ENCODE assay signal across 8 cellular contexts in genomic region chr16:4402439-4403132, GRCh38. TPM values are rescaled to one million over a fixed set of nuclear protein-coding genes. Genes with fewer than 3 reads are reported as not detected.
DNase-seq lines count a peak whose midpoint lies in the region; ATAC-seq and TF ChIP-seq lines count a peak whose summit lies in the region.

No MANE protein-coding gene starts in this region.

- no peaks in the 10 kb centered on the region for H3K9me2 ChIP-seq in GM23248 (ENCODE audit: insufficient read depth)

- no peak overlapping the region for H3K27ac ChIP-seq in GM23248

- H3K79me2 ChIP-seq in GM23248 (ENCODE audit: insufficient read depth) = no peaks in the 10 kb centered on the region

- no peaks in the 10 kb centered on the region for H3F3A ChIP-seq in GM23248 (ENCODE audit: insufficient read depth)

- peak overlapping the region; percentile 27; the same call in 1 of the 2 replicates for H3K9ac ChIP-seq in GM23248

- no peaks in the 10 kb centered on the region for H4K20me1 ChIP-seq in GM23248 (ENCODE audit: insufficient read depth)

- no peak overlapping the region for H3K4me2 ChIP-seq in GM23248 (ENCODE audit: unreplicated experiment)

- H3K9me3 ChIP-seq in GM23248 (ENCODE audit: low read depth) = no peaks in the 10 kb centered on the region

- H3K36me3 ChIP-seq in GM23248 (ENCODE audit: low read depth) = peaks cover 3% of the 10 kb centered on the region; the same call in 1 of the 2 replicates

- H3K4me3 ChIP-seq in AG09309 (ENCODE audit: control insufficient read depth, low read depth, low read length) = no peak overlapping the region
- no peak overlapping the region for H3K4me3 ChIP-seq in GM23248
- peak overlapping the region; percentile 11 to 18 for H3K4me3 ChIP-seq in cardiac fibroblast (replicated peaks in 1 of 2; ENCODE audit: low read depth in 2 of 2, low read length in 2 of 2)

- peak; percentile 92 for TF ChIP-seq CTCF in AG09309 (IDR thresholded peaks at IDR 0.05; ENCODE audit: control insufficient read depth, insufficient read depth, low read depth, low read length, missing control alignments)
- TF ChIP-seq CTCF in cardiac fibroblast (IDR thresholded peaks at IDR 0.05; ENCODE audit: low read depth, low read length) = peak; percentile 72

- no peaks in the 10 kb centered on the region for H3K4me1 ChIP-seq in GM23248 (ENCODE audit: insufficient read depth)

- ATAC-seq in activated CD4-positive, CD25-positive, alpha-beta regulatory T cell treated with anti-CD3 and anti-CD28 coated beads, Interleukin-2, amount 50 U/mL, for 24 hours = peak; percentile 67 to 86
- ATAC-seq in GM21360 (IDR thresholded peaks at IDR 0.05; ENCODE audit: unreplicated experiment) = no peak

- in situ Hi-C loops in GM23248 (cut with MboI) = loop anchor here (10.0 kb wide), 1 partner anchor 48 kb away; the partner anchor contains the start of gene PAM16

- no peaks in the 10 kb centered on the region for H3K27me3 ChIP-seq in GM23248 (replicated peaks; ENCODE audit: insufficient read depth)

- 15% methylated on average over 27 to 28 of the region's 29 CpGs for WGBS in GM23248 (ENCODE audit: low coverage in 1 of 2, low lambda C conversion rate in 2 of 2, missing lambda C conversion rate in 2 of 2), 2 experiments

- DNase-seq in AG09309 (ENCODE audit: low read depth) (no peak), GM23248 (peak; percentile 87), NCI-H2227 (lab: John Stamatoyannopoulos, UW; ENCODE audit: unreplicated experiment) (peak; percentile 87), cardiac fibroblast (ENCODE audit: low read depth in 2 of 2) (peak; percentile 77 to 81), kidney glomerular epithelial cell (lab: John Stamatoyannopoulos, UW) (peak; percentile 39)
- DNase-seq in stimulated activated CD4-positive, alpha-beta T cell treated with anti-CD3 and anti-CD28 coated beads, Interleukin-2, amount 100 ng/mL, for 4 hours (ENCODE audit: low read depth) = peak; percentile 57

- H2AFZ ChIP-seq in GM23248 = peak overlapping the region; percentile 40; the same call in 1 of the 2 replicates

RNA-seq across cellular contexts. Expression of gene CORO7, which starts 13.8 kb away (rescaled TPM):
- 13.2 and 27.7 TPM in 2 replicates for total RNA-seq in GM23248 (2014; rRNA removed; shearing (Covaris generic))
- polyA plus RNA-seq in GM23248 (2016; fragmentation: Nextera tagmentation; extraction: Ambion mirVana) = 5.9 and 7.3 TPM in 2 replicates

RNA-seq across cellular contexts. Expression of gene DNAJA3, which starts 23.1 kb away (rescaled TPM):
- 43.9 and 47.2 TPM in 2 replicates for total RNA-seq in GM23248 (2014; rRNA removed; shearing (Covaris generic))
- polyA plus RNA-seq in GM23248 (2016; fragmentation: Nextera tagmentation; extraction: Ambion mirVana) = 50.9 and 51.0 TPM in 2 replicates

RNA-seq across cellular contexts. Expression of gene VASN, which starts 30.9 kb away (rescaled TPM):
- 223 and 234 TPM in 2 replicates for total RNA-seq in GM23248 (2014; rRNA removed; shearing (Covaris generic))
- polyA plus RNA-seq in GM23248 (2016; fragmentation: Nextera tagmentation; extraction: Ambion mirVana) = 160 and 169 TPM in 2 replicates

RNA-seq across cellular contexts. Expression of gene PAM16, which starts 51.5 kb away (rescaled TPM):
- total RNA-seq in GM23248 (2014; rRNA removed; shearing (Covaris generic)) = 20.4 and 33.0 TPM in 2 replicates
- 74.5 and 78.9 TPM in 2 replicates for polyA plus RNA-seq in GM23248 (2016; fragmentation: Nextera tagmentation; extraction: Ambion mirVana)

Comparison
In these comparisons a context has a peak if more than half of its experiments do, and no peak if none do; other contexts are left out.
1. H3K4me3 ChIP-seq: peak in cardiac fibroblast (2 of 2); none in AG09309 (single experiment) and GM23248 (single experiment).